ENCODE assay signal across 24 cellular contexts in genomic region chr3:99191186-99191585, GRCh38.
DNase-seq lines count a peak whose midpoint lies in the region; ATAC-seq, FAIRE-seq and TF ChIP-seq lines count a peak whose summit lies in the region.
"Had no signal": no experiment of that assay in that cellular context is flagged by ENCODE, and none has a peak within 500 bp of the region (broad histone marks: within the 10 kb centered on the region; RNA-seq: fewer than 3 reads in every experiment).

No MANE protein-coding gene starts in this region.

- intact Hi-C loops in cardiac septum (cut with DNase I): no loop called here
- intact Hi-C loops in mucosa of descending colon (cut with DNase I, micrococcal nuclease): no loop called here

- no peaks in the 10 kb centered on the region for H3K79me1 ChIP-seq in neuronal stem cell (ENCODE audit: low read depth, low read length)

- H3K4ac ChIP-seq in neuronal stem cell (ENCODE audit: low read length): no peak overlapping the region

- peak overlapping the region; percentile 2 for H3K4me2 ChIP-seq in neuronal stem cell (ENCODE audit: insufficient read depth, low read length, poor library complexity, severe bottlenecking)
- H3K4me2 ChIP-seq: BLaER1 had no signal

- H3K27ac ChIP-seq in right atrium auricular region: no peak overlapping the region
- no peak overlapping the region for H3K27ac ChIP-seq in neuronal stem cell (replicated peaks; ENCODE audit: low read length)
- H3K27ac ChIP-seq: 22Rv1, BLaER1, C4-2B had no signal

- no peak overlapping the region for H2AFZ ChIP-seq in neuronal stem cell (ENCODE audit: low read length)

- H3K4me3 ChIP-seq in right atrium auricular region (no peak overlapping the region), iPS-18c (ENCODE audit: insufficient read depth, low read depth, low read length) (0 out of 2 replicates have a peak overlapping the region, but pooled peaks have one; percentile 3), neuronal stem cell (ENCODE audit: low read length in 2 of 2) (no peak overlapping the region), mucosa of descending colon (no peak overlapping the region)
- H3K4me3 ChIP-seq: BLaER1, GM12878, HAP-1 had no signal

- H2BK15ac ChIP-seq in neuronal stem cell (ENCODE audit: low read length): no peak overlapping the region

- no peak overlapping the region for H4K91ac ChIP-seq in neuronal stem cell (ENCODE audit: low read depth, low read length, poor library complexity)

- H3K18ac ChIP-seq in neuronal stem cell (ENCODE audit: low read length): no peak overlapping the region

- H4K8ac ChIP-seq in neuronal stem cell (ENCODE audit: low read depth, low read length): no peak overlapping the region

- TF ChIP-seq POLR2A in GM12891 (IDR thresholded peaks at IDR 0.05; ENCODE audit: low read depth, low read length): no peak

- H2BK120ac ChIP-seq in neuronal stem cell (ENCODE audit: low read depth, low read length): no peak overlapping the region

- TF ChIP-seq CTCF in right atrium auricular region (IDR thresholded peaks at IDR 0.05) (no peak), mucosa of descending colon (IDR thresholded peaks at IDR 0.05) (no peak)

- H2AK5ac ChIP-seq in neuronal stem cell (ENCODE audit: low read depth, low read length): no peak overlapping the region

- H3K9me3 ChIP-seq in right atrium auricular region (no peaks in the 10 kb centered on the region), iPS-18c (ENCODE audit: control insufficient read depth, insufficient read depth, low read length) (no peaks in the 10 kb centered on the region), neuronal stem cell (replicated peaks in 1 of 2; ENCODE audit: control insufficient read depth in 2 of 2, insufficient read depth in 1 of 2, low read depth in 1 of 2, low read length in 2 of 2) (no peaks in the 10 kb centered on the region), mucosa of descending colon (no peaks in the 10 kb centered on the region)
- H3K9me3 ChIP-seq: BLaER1, Caco-2, HAP-1 had no signal

- no peak overlapping the region for H2BK5ac ChIP-seq in neuronal stem cell (ENCODE audit: low read length)

- ATAC-seq in mucosa of descending colon: no peak
- ATAC-seq: CD8-positive, alpha-beta T cell; GM12878 had no signal

- no peak for FAIRE-seq in GM12891 (lab: Jason Lieb, UNC)
- FAIRE-seq: A204.1, G401.6, GM12878, GM18507, H54 had no signal

- DNase-seq in cardiac septum (ENCODE audit: low spot score) (peak; percentile 38), right atrium auricular region (ENCODE audit: low spot score) (no peak), neuronal stem cell (ENCODE audit: low spot score) (no peak), NCI-H82 treated with DMSO at 0.1 percent for 48 hours (lab: John Stamatoyannopoulos, UW; ENCODE audit: unreplicated experiment) (no peak), GM12891 (ENCODE audit: insufficient read length, low spot score) (no peak), ureter (ENCODE audit: low spot score) (no peak), mucosa of descending colon (no peak)
- DNase-seq: Caco-2; CD4-positive, CD25-positive, alpha-beta regulatory T cell; CD8-positive, alpha-beta T cell; DMS153; DND-41; GOT3; HFFc6 had no signal

- H3K23ac ChIP-seq in neuronal stem cell (ENCODE audit: low read depth, low read length, poor library complexity): no peak overlapping the region

- no peak overlapping the region for H2BK12ac ChIP-seq in neuronal stem cell (ENCODE audit: low read length)

- H3K27me3 ChIP-seq in right atrium auricular region: no peaks in the 10 kb centered on the region
- H3K27me3 ChIP-seq in neuronal stem cell (ENCODE audit: control insufficient read depth in 3 of 3, insufficient read depth in 3 of 3, low read depth in 1 of 3, low read length in 3 of 3): no peaks in the 10 kb centered on the region
- H3K27me3 ChIP-seq: BLaER1 had no signal

- H3K4me1 ChIP-seq in right atrium auricular region: no peaks in the 10 kb centered on the region
- H3K4me1 ChIP-seq in neuronal stem cell (ENCODE audit: control insufficient read depth in 2 of 2, insufficient read depth in 1 of 2, low read depth in 1 of 2, low read length in 2 of 2): no peaks in the 10 kb centered on the region
- H3K4me1 ChIP-seq in mucosa of descending colon (ENCODE audit: low read depth): no peaks in the 10 kb centered on the region
- H3K4me1 ChIP-seq: BLaER1, Caco-2, HAP-1 had no signal

- WGBS in neuronal stem cell (ENCODE audit: extremely low coverage in 2 of 2, insufficient read length in 2 of 2, insufficient replicate concordance in 1 of 2), 2 donors: no CpG with 5 or more reads among the region's 3 CpGs

- H3K14ac ChIP-seq in neuronal stem cell (ENCODE audit: low read length): peak overlapping the region; percentile 38

- no peak overlapping the region for H3K9ac ChIP-seq in neuronal stem cell (ENCODE audit: low read depth, low read length, poor library complexity)
- H3K9ac ChIP-seq: BLaER1 had no signal

- no peaks in the 10 kb centered on the region for H3K36me3 ChIP-seq in right atrium auricular region
- no peaks in the 10 kb centered on the region for H3K36me3 ChIP-seq in neuronal stem cell (replicated peaks in 1 of 2; ENCODE audit: control insufficient read depth in 2 of 2, insufficient read depth in 2 of 2, low read length in 2 of 2)
- no peaks in the 10 kb centered on the region for H3K36me3 ChIP-seq in mucosa of descending colon (ENCODE audit: low read depth)
- H3K36me3 ChIP-seq: BLaER1, HAP-1 had no signal

TF ChIP-seq in GM12891, 5 proteins besides CTCF, POLR2A, EP300 and RAD21:
- TF ChIP-seq SPI1 (IDR thresholded peaks at IDR 0.05; ENCODE audit: low read depth, low read length): no peak
- TF ChIP-seq PAX5 (IDR thresholded peaks at IDR 0.05; ENCODE audit: insufficient read depth, low read length, severe bottlenecking): no peak
- no peak for TF ChIP-seq POLR2AphosphoS5 (IDR thresholded peaks at IDR 0.05; ENCODE audit: low read depth, low read length)
- no peak for TF ChIP-seq POU2F2 (IDR thresholded peaks at IDR 0.05; ENCODE audit: low read depth, low read length)
- TF ChIP-seq TAF1 (IDR thresholded peaks at IDR 0.05; ENCODE audit: low read depth, low read length): no peak
TF ChIP-seq in GM12891: peak in this region for 0.
